Comparison of ENCODE assay signal across 12 cellular contexts in genomic region chr3:116517308-116517707, GRCh38.
A peak's percentile ranks its signal among the peaks of the same experiment; 100 is the strongest.
DNase-seq lines count a peak whose midpoint lies in the region; ATAC-seq, FAIRE-seq and TF ChIP-seq lines count a peak whose summit lies in the region.
"Had no signal": no experiment of that assay in that cellular context is flagged by ENCODE, and none has a peak within 500 bp of the region (broad histone marks: within the 10 kb centered on the region; RNA-seq: fewer than 3 reads in every experiment).

No MANE protein-coding gene starts in this region.

- TF ChIP-seq POLR2A in H54 (IDR thresholded peaks at IDR 0.05; ENCODE audit: low read depth, low read length) = no peak

- no peak overlapping the region for H3K27ac ChIP-seq in WERI-Rb-1
- H3K27ac ChIP-seq: A549 had no signal

- no peaks in the 10 kb centered on the region for H3K4me1 Mint-ChIP-seq in mesothelial cell of epicardium
- no peaks in the 10 kb centered on the region for H3K4me1 Mint-ChIP-seq in activated naive CD8-positive, alpha-beta T cell treated with anti-CD3 and anti-CD28 coated beads, Interleukin-2, amount 50 U/mL, for 24 hours
- no peaks in the 10 kb centered on the region for H3K4me1 Mint-ChIP-seq in activated naive CD4-positive, alpha-beta T cell treated with anti-CD3 and anti-CD28 coated beads, Interleukin-2, amount 10 ng/mL, durations not matched to agents 7 days and 5 days

- H3K4me3 ChIP-seq in WERI-Rb-1 (ENCODE audit: low read depth, low read length) = no peak overlapping the region
- H3K4me3 ChIP-seq: A549 had no signal

- FAIRE-seq in H54 (lab: Jason Lieb, UNC) = no peak
- FAIRE-seq: A549, TTC549 had no signal

- H3K27me3 Mint-ChIP-seq in mesothelial cell of epicardium (ENCODE audit: low read depth) = peaks cover 3% of the 10 kb centered on the region
- H3K27me3 Mint-ChIP-seq in activated naive CD8-positive, alpha-beta T cell treated with anti-CD3 and anti-CD28 coated beads, Interleukin-2, amount 50 U/mL, for 24 hours = no peaks in the 10 kb centered on the region
- no peaks in the 10 kb centered on the region for H3K27me3 Mint-ChIP-seq in activated naive CD4-positive, alpha-beta T cell treated with anti-CD3 and anti-CD28 coated beads, Interleukin-2, amount 10 ng/mL, durations not matched to agents 7 days and 5 days
- H3K27me3 Mint-ChIP-seq: activated naive CD8-positive, alpha-beta T cell had no signal

- H3K36me3 Mint-ChIP-seq in mesothelial cell of epicardium = no peaks in the 10 kb centered on the region
- H3K36me3 Mint-ChIP-seq in activated naive CD8-positive, alpha-beta T cell treated with anti-CD3 and anti-CD28 coated beads, Interleukin-2, amount 50 U/mL, for 24 hours (ENCODE audit: low read depth) = no peaks in the 10 kb centered on the region
- no peaks in the 10 kb centered on the region for H3K36me3 Mint-ChIP-seq in activated naive CD4-positive, alpha-beta T cell treated with anti-CD3 and anti-CD28 coated beads, Interleukin-2, amount 10 ng/mL, durations not matched to agents 7 days and 5 days
- H3K36me3 Mint-ChIP-seq: activated naive CD8-positive, alpha-beta T cell had no signal

- peak; percentile 65 for ATAC-seq in HG03432 (IDR thresholded peaks at IDR 0.05; ENCODE audit: unreplicated experiment)
- ATAC-seq in activated naive CD8-positive, alpha-beta T cell treated with anti-CD3 and anti-CD28 coated beads, Interleukin-2, amount 50 U/mL, for 24 hours = no peak
- ATAC-seq: A549 had no signal

- no peaks in the 10 kb centered on the region for H3K9me3 ChIP-seq in WERI-Rb-1 (ENCODE audit: severe bottlenecking)
- H3K9me3 ChIP-seq: A549 had no signal

- no peaks in the 10 kb centered on the region for H3K9me3 Mint-ChIP-seq in mesothelial cell of epicardium
- H3K9me3 Mint-ChIP-seq in activated naive CD8-positive, alpha-beta T cell treated with anti-CD3 and anti-CD28 coated beads, Interleukin-2, amount 50 U/mL, for 24 hours = peaks cover 3% of the 10 kb centered on the region
- peaks cover 4% of the 10 kb centered on the region for H3K9me3 Mint-ChIP-seq in activated naive CD4-positive, alpha-beta T cell treated with anti-CD3 and anti-CD28 coated beads, Interleukin-2, amount 10 ng/mL, durations not matched to agents 7 days and 5 days

- H3K4me3 Mint-ChIP-seq in mesothelial cell of epicardium = no peak overlapping the region
- no peak overlapping the region for H3K4me3 Mint-ChIP-seq in activated naive CD8-positive, alpha-beta T cell treated with anti-CD3 and anti-CD28 coated beads, Interleukin-2, amount 50 U/mL, for 24 hours
- H3K4me3 Mint-ChIP-seq in activated naive CD4-positive, alpha-beta T cell treated with anti-CD3 and anti-CD28 coated beads, Interleukin-2, amount 10 ng/mL, durations not matched to agents 7 days and 5 days = no peak overlapping the region
- H3K4me3 Mint-ChIP-seq: activated naive CD8-positive, alpha-beta T cell had no signal

- peaks cover 20% of the 10 kb centered on the region for H3K27me3 ChIP-seq in WERI-Rb-1 (ENCODE audit: insufficient read depth, low read depth, severe bottlenecking)

- CTCF ChIA-PET in activated naive CD4-positive, alpha-beta T cell treated with anti-CD3 and anti-CD28 coated beads, Interleukin-2, amount 10 ng/mL, durations not matched to agents 7 days and 5 days (lab: Charles Lee) = no interaction called here

- peak; percentile 12; the same call in 1 of the 2 replicates for TF ChIP-seq CTCF in WERI-Rb-1 (IDR thresholded peaks at IDR 0.05; ENCODE audit: low read depth, low read length)
- peak; percentile 19 for TF ChIP-seq CTCF in mesothelial cell of epicardium (IDR thresholded peaks at IDR 0.05; ENCODE audit: unreplicated experiment)

- no peak overlapping the region for H3K27ac Mint-ChIP-seq in mesothelial cell of epicardium
- no peak overlapping the region for H3K27ac Mint-ChIP-seq in activated naive CD8-positive, alpha-beta T cell treated with anti-CD3 and anti-CD28 coated beads, Interleukin-2, amount 50 U/mL, for 24 hours
- no peak overlapping the region for H3K27ac Mint-ChIP-seq in activated naive CD4-positive, alpha-beta T cell treated with anti-CD3 and anti-CD28 coated beads, Interleukin-2, amount 10 ng/mL, durations not matched to agents 7 days and 5 days
- H3K27ac Mint-ChIP-seq: activated naive CD8-positive, alpha-beta T cell had no signal

- H3K36me3 ChIP-seq in WERI-Rb-1 = no peaks in the 10 kb centered on the region

- peak; percentile 27 for DNase-seq in NCI-H1092 treated with DMSO at 0.1 percent for 48 hours (lab: John Stamatoyannopoulos, UW)
- no peak for DNase-seq in NCI-H1092 (lab: John Stamatoyannopoulos, UW)
- DNase-seq in WERI-Rb-1 = no peak
- no peak for DNase-seq in mesothelial cell of epicardium (ENCODE audit: low spot score in 2 of 2, unreplicated experiment in 2 of 2)
- DNase-seq in activated naive CD8-positive, alpha-beta T cell treated with anti-CD3 and anti-CD28 coated beads, Interleukin-2, amount 50 U/mL, for 24 hours = no peak
- no peak for DNase-seq in activated naive CD4-positive, alpha-beta T cell treated with anti-CD3 and anti-CD28 coated beads, Interleukin-2, amount 10 ng/mL, durations not matched to agents 7 days and 5 days
- no peak for DNase-seq in H54 (ENCODE audit: insufficient read length, low spot score)
- DNase-seq: NCI-H2227 treated with DMSO at 0.1 percent for 48 hours had no signal
